1 cellular context compared by ENCODE assay signal in genomic region chr2:9578475-9579235, GRCh38.
TF ChIP-seq lines count a peak whose summit lies in the region.

No MANE protein-coding gene starts in this region.

TF ChIP-seq in HepG2, 621 proteins besides CTCF, POLR2A, EP300 and RAD21 (continued from another document):
- TF ChIP-seq ZNF639 (CRISPR knock-in tag; conservative IDR thresholded peaks at IDR 0.05) (no peak), PTBP1 (IDR thresholded peaks at IDR 0.05; ENCODE audit: low read depth, low read length, poor library complexity, severe bottlenecking) (no peak), ZNF136 (CRISPR knock-in tag; IDR thresholded peaks at IDR 0.05; ENCODE audit: low read depth) (no peak), SPEN (CRISPR knock-in tag; IDR thresholded peaks at IDR 0.05; ENCODE audit: low read depth) (no peak), JUN (CRISPR knock-in tag; IDR thresholded peaks at IDR 0.05) (no peak), THAP11 (CRISPR knock-in tag; IDR thresholded peaks at IDR 0.05) (0 out of 2 replicates have a peak, but pooled peaks have one; percentile 20), ZNF609 (CRISPR knock-in tag; IDR thresholded peaks at IDR 0.05; ENCODE audit: borderline replicate concordance) (no peak), MEIS1 (CRISPR knock-in tag; IDR thresholded peaks at IDR 0.05; ENCODE audit: borderline replicate concordance) (no peak), ZNF382 (CRISPR knock-in tag; IDR thresholded peaks at IDR 0.05; ENCODE audit: borderline replicate concordance) (no peak), MLXIP (CRISPR knock-in tag; IDR thresholded peaks at IDR 0.05; ENCODE audit: borderline replicate concordance) (no peak), HOMEZ (CRISPR knock-in tag; IDR thresholded peaks at IDR 0.05; ENCODE audit: low read depth) (no peak), ZNF616 (CRISPR knock-in tag; IDR thresholded peaks at IDR 0.05; ENCODE audit: low read depth) (no peak), RBM39 (IDR thresholded peaks at IDR 0.05; ENCODE audit: low read depth, low read length, poor library complexity, severe bottlenecking) (no peak), ZNF205 (CRISPR knock-in tag; IDR thresholded peaks at IDR 0.05) (no peak), ZNF75D (CRISPR knock-in tag; IDR thresholded peaks at IDR 0.05; ENCODE audit: borderline replicate concordance) (no peak), ARHGAP35 (CRISPR knock-in tag; IDR thresholded peaks at IDR 0.05; ENCODE audit: borderline replicate concordance) (no peak), SIX4 (CRISPR knock-in tag; IDR thresholded peaks at IDR 0.05) (no peak)
- TF ChIP-seq, protein P1, sequence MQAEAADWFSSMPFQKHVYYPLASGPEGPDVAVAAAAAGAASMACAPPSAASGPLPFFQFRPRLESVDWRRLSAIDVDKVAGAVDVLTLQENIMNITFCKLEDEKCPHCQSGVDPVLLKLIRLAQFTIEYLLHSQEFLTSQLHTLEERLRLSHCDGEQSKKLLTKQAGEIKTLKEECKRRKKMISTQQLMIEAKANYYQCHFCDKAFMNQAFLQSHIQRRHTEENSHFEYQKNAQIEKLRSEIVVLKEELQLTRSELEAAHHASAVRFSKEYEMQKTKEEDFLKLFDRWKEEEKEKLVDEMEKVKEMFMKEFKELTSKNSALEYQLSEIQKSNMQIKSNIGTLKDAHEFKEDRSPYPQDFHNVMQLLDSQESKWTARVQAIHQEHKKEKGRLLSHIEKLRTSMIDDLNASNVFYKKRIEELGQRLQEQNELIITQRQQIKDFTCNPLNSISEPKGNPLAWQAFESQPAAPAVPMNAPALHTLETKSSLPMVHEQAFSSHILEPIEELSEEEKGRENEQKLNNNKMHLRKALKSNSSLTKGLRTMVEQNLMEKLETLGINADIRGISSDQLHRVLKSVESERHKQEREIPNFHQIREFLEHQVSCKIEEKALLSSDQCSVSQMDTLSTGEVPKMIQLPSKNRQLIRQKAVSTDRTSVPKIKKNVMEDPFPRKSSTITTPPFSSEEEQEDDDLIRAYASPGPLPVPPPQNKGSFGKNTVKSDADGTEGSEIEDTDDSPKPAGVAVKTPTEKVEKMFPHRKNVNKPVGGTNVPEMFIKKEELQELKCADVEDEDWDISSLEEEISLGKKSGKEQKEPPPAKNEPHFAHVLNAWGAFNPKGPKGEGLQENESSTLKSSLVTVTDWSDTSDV (CRISPR knock-in tag; IDR thresholded peaks at IDR 0.05): no peak
- TF ChIP-seq, protein P2, sequence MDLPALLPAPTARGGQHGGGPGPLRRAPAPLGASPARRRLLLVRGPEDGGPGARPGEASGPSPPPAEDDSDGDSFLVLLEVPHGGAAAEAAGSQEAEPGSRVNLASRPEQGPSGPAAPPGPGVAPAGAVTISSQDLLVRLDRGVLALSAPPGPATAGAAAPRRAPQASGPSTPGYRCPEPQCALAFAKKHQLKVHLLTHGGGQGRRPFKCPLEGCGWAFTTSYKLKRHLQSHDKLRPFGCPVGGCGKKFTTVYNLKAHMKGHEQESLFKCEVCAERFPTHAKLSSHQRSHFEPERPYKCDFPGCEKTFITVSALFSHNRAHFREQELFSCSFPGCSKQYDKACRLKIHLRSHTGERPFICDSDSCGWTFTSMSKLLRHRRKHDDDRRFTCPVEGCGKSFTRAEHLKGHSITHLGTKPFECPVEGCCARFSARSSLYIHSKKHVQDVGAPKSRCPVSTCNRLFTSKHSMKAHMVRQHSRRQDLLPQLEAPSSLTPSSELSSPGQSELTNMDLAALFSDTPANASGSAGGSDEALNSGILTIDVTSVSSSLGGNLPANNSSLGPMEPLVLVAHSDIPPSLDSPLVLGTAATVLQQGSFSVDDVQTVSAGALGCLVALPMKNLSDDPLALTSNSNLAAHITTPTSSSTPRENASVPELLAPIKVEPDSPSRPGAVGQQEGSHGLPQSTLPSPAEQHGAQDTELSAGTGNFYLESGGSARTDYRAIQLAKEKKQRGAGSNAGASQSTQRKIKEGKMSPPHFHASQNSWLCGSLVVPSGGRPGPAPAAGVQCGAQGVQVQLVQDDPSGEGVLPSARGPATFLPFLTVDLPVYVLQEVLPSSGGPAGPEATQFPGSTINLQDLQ (CRISPR knock-in tag; IDR thresholded peaks at IDR 0.05): no peak
